ENCODE assay signal across 25 cellular contexts in genomic region chr3:56369914-56370313, GRCh38.
DNase-seq lines count a peak whose midpoint lies in the region; ATAC-seq and TF ChIP-seq lines count a peak whose summit lies in the region.
"Had no signal": no experiment of that assay in that cellular context is flagged by ENCODE, and none has a peak within 500 bp of the region (broad histone marks: within the 10 kb centered on the region; RNA-seq: fewer than 3 reads in every experiment).

No MANE protein-coding gene starts in this region.

- intact Hi-C loops in body of pancreas (cut with DNase I): no loop called here

- H3K9me3 ChIP-seq in body of pancreas: no peaks in the 10 kb centered on the region
- H3K9me3 ChIP-seq: Caco-2 had no signal

- H3K4me3 ChIP-seq in body of pancreas: no peak overlapping the region
- H3K4me3 ChIP-seq: GM23248, SK-N-MC had no signal

- peaks cover 6% of the 10 kb centered on the region for H3K27me3 Mint-ChIP-seq in activated CD4-positive, alpha-beta T cell treated with anti-CD3 and anti-CD28 coated beads, Interleukin-2, amount 10 ng/mL, durations not matched to agents 7 days and 5 days

- no peak for TF ChIP-seq CTCF in RWPE1 (conservative IDR thresholded peaks at IDR 0.05; ENCODE audit: low read depth)
- TF ChIP-seq CTCF in foreskin keratinocyte (conservative IDR thresholded peaks at IDR 0.05): no peak
- no peak for TF ChIP-seq CTCF in body of pancreas (IDR thresholded peaks at IDR 0.05)

- DNase-seq in RWPE1 (ENCODE audit: low spot score) (peak; percentile 12), caudate nucleus (lab: John Stamatoyannopoulos, UW) (no peak), foreskin keratinocyte (peak; percentile 40 to 58), substantia nigra (lab: John Stamatoyannopoulos, UW) (no peak), SKM-1 treated with dmso at 0.1 percent for 144 hours (lab: John Stamatoyannopoulos, UW; ENCODE audit: unreplicated experiment) (no peak), NCI-H2196 treated with DMSO at 0.1 percent for 48 hours (lab: John Stamatoyannopoulos, UW; ENCODE audit: unreplicated experiment) (no peak), body of pancreas (no peak)
- no peak for DNase-seq in activated CD4-positive, alpha-beta T cell treated with anti-CD3 and anti-CD28 coated beads, Interleukin-2, amount 10 ng/mL, durations not matched to agents 7 days and 5 days
- DNase-seq: Caco-2; CD8-positive, alpha-beta T cell; DMS79 treated with DMSO at 0.1 percent for 48 hours; GF-D8; GM23248; H7; Karpas-422; MV-4-11; NCI-H1105; NCI-H1436 treated with DMSO at 0.1 percent for 48 hours; NCI-H187 treated with DMSO at 0.1 percent for 48 hours; NCI-H446; NCI-H526 treated with DMSO at 0.1 percent for 48 hours; SIG-M5 had no signal

- no peaks in the 10 kb centered on the region for H3K4me1 ChIP-seq in foreskin keratinocyte
- no peaks in the 10 kb centered on the region for H3K4me1 ChIP-seq in body of pancreas
- H3K4me1 ChIP-seq: Caco-2 had no signal

- ATAC-seq in foreskin keratinocyte: peak; percentile 81
- no peak for ATAC-seq in body of pancreas
- ATAC-seq: CD8-positive, alpha-beta T cell; HepG2; Panc1 had no signal

- no peaks in the 10 kb centered on the region for H3K27me3 ChIP-seq in foreskin keratinocyte
- no peaks in the 10 kb centered on the region for H3K27me3 ChIP-seq in body of pancreas

- H3K27ac ChIP-seq in RWPE1 (no peak overlapping the region), caudate nucleus (ENCODE audit: low read depth, low read length) (peak overlapping the region; percentile 65), foreskin keratinocyte (no peak overlapping the region), substantia nigra (ENCODE audit: low read depth, low read length, poor library complexity, severe bottlenecking) (peak overlapping the region; percentile 62), body of pancreas (no peak overlapping the region)
- H3K27ac ChIP-seq: GM23248, SK-N-MC had no signal

- no peaks in the 10 kb centered on the region for H3K4me1 Mint-ChIP-seq in activated CD4-positive, alpha-beta T cell treated with anti-CD3 and anti-CD28 coated beads, Interleukin-2, amount 10 ng/mL, durations not matched to agents 7 days and 5 days

- no peak overlapping the region for H3K4me3 Mint-ChIP-seq in activated CD4-positive, alpha-beta T cell treated with anti-CD3 and anti-CD28 coated beads, Interleukin-2, amount 10 ng/mL, durations not matched to agents 7 days and 5 days
- H3K4me3 Mint-ChIP-seq: CD8-positive, alpha-beta T cell had no signal

- 94 to 100% methylated on average over 3 of the region's 3 CpGs for WGBS in body of pancreas, 2 donors

- TF ChIP-seq POLR2A in body of pancreas (IDR thresholded peaks at IDR 0.05): no peak

- no peak overlapping the region for H3K27ac Mint-ChIP-seq in activated CD4-positive, alpha-beta T cell treated with anti-CD3 and anti-CD28 coated beads, Interleukin-2, amount 10 ng/mL, durations not matched to agents 7 days and 5 days
- H3K27ac Mint-ChIP-seq: CD8-positive, alpha-beta T cell had no signal

- CTCF ChIA-PET in RWPE1 (lab: Yijun Ruan, JAX): no interaction called here
- CTCF ChIA-PET in activated CD4-positive, alpha-beta T cell treated with anti-CD3 and anti-CD28 coated beads, Interleukin-2, amount 10 ng/mL, durations not matched to agents 7 days and 5 days (lab: Charles Lee): no interaction called here

- H3K9me3 Mint-ChIP-seq in activated CD4-positive, alpha-beta T cell treated with anti-CD3 and anti-CD28 coated beads, Interleukin-2, amount 10 ng/mL, durations not matched to agents 7 days and 5 days: no peaks in the 10 kb centered on the region
- H3K9me3 Mint-ChIP-seq: CD8-positive, alpha-beta T cell had no signal

- no peaks in the 10 kb centered on the region for H3K36me3 ChIP-seq in body of pancreas (replicated peaks in 1 of 2; ENCODE audit: insufficient read depth in 1 of 2, low read depth in 2 of 2)

- POLR2A ChIA-PET in RWPE1 (lab: Yijun Ruan, JAX; ENCODE audit: low non-redundant PET): no interaction called here
- POLR2A ChIA-PET in activated CD4-positive, alpha-beta T cell treated with anti-CD3 and anti-CD28 coated beads, Interleukin-2, amount 10 ng/mL, durations not matched to agents 7 days and 5 days (lab: Charles Lee): no interaction called here

- no peaks in the 10 kb centered on the region for H3K36me3 Mint-ChIP-seq in activated CD4-positive, alpha-beta T cell treated with anti-CD3 and anti-CD28 coated beads, Interleukin-2, amount 10 ng/mL, durations not matched to agents 7 days and 5 days (ENCODE audit: low read depth)
- H3K36me3 Mint-ChIP-seq: CD8-positive, alpha-beta T cell had no signal

Comparison
In these comparisons a context has a peak if more than half of its experiments do, and no peak if none do; other contexts are left out.
1. DNase-seq: peak in RWPE1 (single experiment) and foreskin keratinocyte (2 of 2); none in caudate nucleus (0 of 61), substantia nigra (0 of 49), activated CD4-positive, alpha-beta T cell treated with anti-CD3 and anti-CD28 coated beads, Interleukin-2, amount 10 ng/mL, durations not matched to agents 7 days and 5 days (single experiment), SKM-1 treated with dmso at 0.1 percent for 144 hours (single experiment), NCI-H2196 treated with DMSO at 0.1 percent for 48 hours (single experiment) and body of pancreas (0 of 4).
2. H3K27ac ChIP-seq: peak in caudate nucleus (single experiment) and substantia nigra (single experiment); none in RWPE1 (single experiment), foreskin keratinocyte (single experiment) and body of pancreas (0 of 4).